In genomic region chr17:39750131-39751015, GRCh38 we compare ENCODE assay signal across 1 cellular context.
TF ChIP-seq lines count a peak whose summit lies in the region.

No MANE protein-coding gene starts in this region.

TF ChIP-seq in HepG2, 621 proteins besides CTCF, POLR2A, EP300 and RAD21 (continued from another document):
- TF ChIP-seq ZNF687 (CRISPR knock-in tag; IDR thresholded peaks at IDR 0.05) (peak; percentile 86), GTF3A (CRISPR knock-in tag; conservative IDR thresholded peaks at IDR 0.05) (0 out of 2 replicates have a peak, but pooled peaks have one; percentile 57), PRDM4 (CRISPR knock-in tag; IDR thresholded peaks at IDR 0.05; ENCODE audit: borderline replicate concordance) (no peak), CEBPZ (IDR thresholded peaks at IDR 0.05; ENCODE audit: low read length) (no peak), ZNF3 (CRISPR knock-in tag; IDR thresholded peaks at IDR 0.05) (no peak), NR0B2 (CRISPR knock-in tag; IDR thresholded peaks at IDR 0.05) (no peak), ZNF891 (CRISPR knock-in tag; IDR thresholded peaks at IDR 0.05) (peak; percentile 41; the same call in 1 of the 2 replicates), ZNF710 (CRISPR knock-in tag; IDR thresholded peaks at IDR 0.05; ENCODE audit: borderline replicate concordance) (no peak), PRPF4 (IDR thresholded peaks at IDR 0.05; ENCODE audit: low read depth, low read length, poor library complexity, severe bottlenecking) (no peak), HOMEZ (CRISPR knock-in tag; IDR thresholded peaks at IDR 0.05; ENCODE audit: low read depth) (0 out of 2 replicates have a peak, but pooled peaks have one; percentile 1), CENPT (CRISPR knock-in tag; IDR thresholded peaks at IDR 0.05; ENCODE audit: low read depth) (no peak), ZNF432 (CRISPR knock-in tag; IDR thresholded peaks at IDR 0.05; ENCODE audit: borderline replicate concordance) (no peak)
